15 cellular contexts compared by ENCODE assay signal in genomic region chr4:15832523-15833451, GRCh38. TPM values are rescaled to one million over a fixed set of nuclear protein-coding genes. Genes with fewer than 3 reads are reported as not detected.
DNase-seq lines count a peak whose midpoint lies in the region; ATAC-seq, FAIRE-seq and TF ChIP-seq lines count a peak whose summit lies in the region.
"Had no signal": no experiment of that assay in that cellular context is flagged by ENCODE, and none has a peak within 500 bp of the region (broad histone marks: within the 10 kb centered on the region; RNA-seq: fewer than 3 reads in every experiment).

No MANE protein-coding gene starts in this region.

- no peaks in the 10 kb centered on the region for H3K9me3 ChIP-seq in esophagus squamous epithelium
- H3K9me3 ChIP-seq: breast epithelium had no signal

- H3K4me3 ChIP-seq in esophagus squamous epithelium: no peak overlapping the region
- H3K4me3 ChIP-seq: breast epithelium had no signal

- intact Hi-C loops in esophagus squamous epithelium (cut with DNase I): no loop called here

- FAIRE-seq in GM18507 (lab: Jason Lieb, UNC): peak; percentile 38

- no peaks in the 10 kb centered on the region for H3K27me3 ChIP-seq in esophagus squamous epithelium
- H3K27me3 ChIP-seq: breast epithelium had no signal

- peaks cover 15% of the 10 kb centered on the region for H3K9me3 Mint-ChIP-seq in type B pancreatic cell
- H3K9me3 Mint-ChIP-seq: activated T-helper 17 cell treated with anti-CD3 and anti-CD28 coated beads, Interleukin-2, amount 50 U/mL, for 72 hours had no signal

- ATAC-seq in GM21723 (IDR thresholded peaks at IDR 0.05; ENCODE audit: unreplicated experiment): peak; percentile 52
- ATAC-seq: activated T-helper 17 cell treated with anti-CD3 and anti-CD28 coated beads, Interleukin-2, amount 50 U/mL, for 72 hours; naive thymus-derived CD8-positive, alpha-beta T cell; T-cell had no signal

- peaks cover 0 to 56% (median 24%) of the 10 kb centered on the region in 3 donors for H3K4me1 ChIP-seq in esophagus squamous epithelium
- H3K4me1 ChIP-seq: breast epithelium had no signal

- no peaks in the 10 kb centered on the region for H3K36me3 ChIP-seq in esophagus squamous epithelium
- H3K36me3 ChIP-seq: breast epithelium had no signal

- 56 to 73% methylated on average over 3 of the region's 3 CpGs for WGBS in esophagus squamous epithelium, 2 donors

- no peak for TF ChIP-seq POLR2A in esophagus squamous epithelium (IDR thresholded peaks at IDR 0.05)

- no peak overlapping the region for H3K4me3 Mint-ChIP-seq in type B pancreatic cell
- H3K4me3 Mint-ChIP-seq: activated T-helper 17 cell treated with anti-CD3 and anti-CD28 coated beads, Interleukin-2, amount 50 U/mL, for 72 hours; naive thymus-derived CD8-positive, alpha-beta T cell; T-cell had no signal

- H3K36me3 Mint-ChIP-seq in type B pancreatic cell: no peaks in the 10 kb centered on the region

- TF ChIP-seq CTCF in esophagus squamous epithelium (IDR thresholded peaks at IDR 0.05) (no peak), type B pancreatic cell (conservative IDR thresholded peaks at IDR 0.05) (no peak)

- no peak overlapping the region for H3K27ac Mint-ChIP-seq in type B pancreatic cell
- H3K27ac Mint-ChIP-seq: activated T-helper 17 cell treated with anti-CD3 and anti-CD28 coated beads, Interleukin-2, amount 50 U/mL, for 72 hours; T-cell had no signal

- no peak for DNase-seq in GM18507 (ENCODE audit: extremely low spot score, insufficient read length, low read depth)
- DNase-seq in NOMO-1 (lab: John Stamatoyannopoulos, UW; ENCODE audit: unreplicated experiment in 2 of 2): peak; percentile 64 to 74
- no peak for DNase-seq in esophagus squamous epithelium (lab: John Stamatoyannopoulos, UW)
- no peak for DNase-seq in NCI-H1092 (lab: John Stamatoyannopoulos, UW)
- DNase-seq in NCI-H1105 treated with DMSO at 0.1 percent for 48 hours (lab: John Stamatoyannopoulos, UW): no peak
- no peak for DNase-seq in type B pancreatic cell (ENCODE audit: extremely low spot score, unreplicated experiment)
- DNase-seq: activated CD4-positive, alpha-beta T cell treated with anti-CD3 and anti-CD28 coated beads, Interleukin-2, amount 50 U/mL, for 1 hour; head of caudate nucleus; naive thymus-derived CD8-positive, alpha-beta T cell; NCI-H2171 treated with DMSO at 0.1 percent for 48 hours; T-cell had no signal

- H3K4me1 Mint-ChIP-seq in type B pancreatic cell (ENCODE audit: unreplicated experiment): no peaks in the 10 kb centered on the region
- H3K4me1 Mint-ChIP-seq: activated T-helper 17 cell treated with anti-CD3 and anti-CD28 coated beads, Interleukin-2, amount 50 U/mL, for 72 hours had no signal

- H3K27ac ChIP-seq in esophagus squamous epithelium: peak overlapping the region; percentile 46 to 83 (median 80)
- H3K27ac ChIP-seq: breast epithelium, C4-2B had no signal

- H3K27me3 Mint-ChIP-seq in type B pancreatic cell: no peaks in the 10 kb centered on the region
- H3K27me3 Mint-ChIP-seq: activated T-helper 17 cell treated with anti-CD3 and anti-CD28 coated beads, Interleukin-2, amount 50 U/mL, for 72 hours; naive thymus-derived CD8-positive, alpha-beta T cell; T-cell had no signal

RNA-seq across cellular contexts. Expression of gene CD38, which starts 54.7 kb away (rescaled TPM):
- total RNA-seq in esophagus squamous epithelium: 1 to 10 TPM; 1.1 to 2.5 (median 1.9) TPM
- 0.34 and 0.36 TPM in 2 replicates for total RNA-seq in type B pancreatic cell (ENCODE audit: low replicate concordance)

Comparison
In these comparisons a context has a peak if more than half of its experiments do, and no peak if none do; other contexts are left out.
1. DNase-seq: peak in NOMO-1 (2 of 2); none in GM18507 (single experiment), esophagus squamous epithelium (single experiment), NCI-H1092 (single experiment), NCI-H1105 treated with DMSO at 0.1 percent for 48 hours (single experiment) and type B pancreatic cell (single experiment).